Comparison of ENCODE assay signal across 33 cellular contexts in genomic region chr14:77691259-77691658, GRCh38. TPM values are rescaled to one million over a fixed set of nuclear protein-coding genes. Genes with fewer than 3 reads are reported as not detected.
A peak's percentile ranks its signal among the peaks of the same experiment; 100 is the strongest.
DNase-seq lines count a peak whose midpoint lies in the region; ATAC-seq, FAIRE-seq and TF ChIP-seq lines count a peak whose summit lies in the region.
"Had no signal": no experiment of that assay in that cellular context is flagged by ENCODE, and none has a peak within 500 bp of the region (broad histone marks: within the 10 kb centered on the region; RNA-seq: fewer than 3 reads in every experiment).

No MANE protein-coding gene starts in this region.

- intact Hi-C loops in left ventricle myocardium inferior (cut with micrococcal nuclease) = no loop called here
- intact Hi-C loops in gastrocnemius medialis (cut with DNase I; ENCODE audit: low total_unique reads) = no loop called here

- H3K9me3 ChIP-seq in left ventricle myocardium inferior (replicated peaks) = no peaks in the 10 kb centered on the region
- no peaks in the 10 kb centered on the region for H3K9me3 ChIP-seq in gastrocnemius medialis
- H3K9me3 ChIP-seq: ovary, right lobe of liver had no signal

- no peaks in the 10 kb centered on the region for H3K27me3 Mint-ChIP-seq in WTC11 (ENCODE audit: low read depth)
- H3K27me3 Mint-ChIP-seq: activated CD4-positive, alpha-beta T cell treated with anti-CD3 and anti-CD28 coated beads, Interleukin-2, amount 10 ng/mL, durations not matched to agents 24 days and 14 days; effector memory CD8-positive, alpha-beta T cell had no signal

- POLR2A ChIA-PET in WTC11 (lab: Charles Lee) = no interaction called here

- DNase-seq in NCI-H2171 treated with DMSO at 0.1 percent for 48 hours (lab: John Stamatoyannopoulos, UW) (peak; percentile 45), NCI-H2171 (lab: John Stamatoyannopoulos, UW) (no peak), WTC11 (ENCODE audit: low spot score) (no peak), left ventricle myocardium inferior (peak; percentile 48), gastrocnemius medialis (peak in 1 of 2 donors; percentile 23), RCC 7860 (ENCODE audit: low spot score) (no peak), omental fat pad (ENCODE audit: low spot score) (no peak)
- DNase-seq: activated CD4-positive, alpha-beta T cell treated with anti-CD3 and anti-CD28 coated beads, Interleukin-2, amount 10 ng/mL, durations not matched to agents 24 days and 14 days; activated naive CD4-positive, alpha-beta T cell; activated T-cell treated with anti-CD3 and anti-CD28 coated beads, Interleukin-2, amount 50 U/mL, for 72 hours; amniotic stem cell; Calu3; DND-41; effector memory CD8-positive, alpha-beta T cell; foreskin keratinocyte; hippocampal formation; NCI-H1105; NCI-H1930; NCI-H345; NCI-H748 treated with DMSO at 0.1 percent for 48 hours; ovary; right lobe of liver; stimulated activated CD4-positive, alpha-beta T cell treated with anti-CD3 and anti-CD28 coated beads, Interleukin-2, amount 100 ng/mL, for 48 hours had no signal

- H3K27me3 ChIP-seq in left ventricle myocardium inferior (ENCODE audit: low read depth) (no peaks in the 10 kb centered on the region), gastrocnemius medialis (no peaks in the 10 kb centered on the region)
- H3K27me3 ChIP-seq: foreskin keratinocyte, ovary, right lobe of liver had no signal

- H3K36me3 ChIP-seq in left ventricle myocardium inferior = peaks cover 72% of the 10 kb centered on the region
- H3K36me3 ChIP-seq in gastrocnemius medialis = peaks cover 0 to 28% of the 10 kb centered on the region in 2 donors
- H3K36me3 ChIP-seq: ovary had no signal

- peak overlapping the region; percentile 64 for H3K27ac ChIP-seq in left ventricle myocardium inferior (replicated peaks)
- peak overlapping the region in 3 of 4 donors; percentile 1 to 27 (median 14) for H3K27ac ChIP-seq in gastrocnemius medialis
- H3K27ac ChIP-seq: 22Rv1, coronary artery, foreskin keratinocyte, ovary, right lobe of liver, VCaP had no signal

- no peak for FAIRE-seq in RCC 7860 (lab: Jason Lieb, UNC)
- FAIRE-seq: bronchial epithelial cell, HTR-8/SVneo, K562 had no signal

- H3K4me3 ChIP-seq in left ventricle myocardium inferior = no peak overlapping the region
- no peak overlapping the region for H3K4me3 ChIP-seq in gastrocnemius medialis
- H3K4me3 ChIP-seq: coronary artery, K562, ovary, right lobe of liver had no signal

- H3K4me3 Mint-ChIP-seq in WTC11 = no peak overlapping the region
- H3K4me3 Mint-ChIP-seq: activated CD4-positive, alpha-beta T cell treated with anti-CD3 and anti-CD28 coated beads, Interleukin-2, amount 10 ng/mL, durations not matched to agents 24 days and 14 days; activated T-cell treated with anti-CD3 and anti-CD28 coated beads, Interleukin-2, amount 50 U/mL, for 72 hours; CD14-positive monocyte; effector memory CD8-positive, alpha-beta T cell; nephron had no signal

- ATAC-seq in WTC11 (no peak), gastrocnemius medialis (peak in 1 of 2 donors; percentile 52), GM19351 (IDR thresholded peaks at IDR 0.05; ENCODE audit: unreplicated experiment) (no peak), omental fat pad (ENCODE audit: low FRiP score) (no peak)
- ATAC-seq: activated T-cell treated with anti-CD3 and anti-CD28 coated beads, Interleukin-2, amount 50 U/mL, for 72 hours; effector memory CD8-positive, alpha-beta T cell; foreskin keratinocyte; HCT116; K562 had no signal

- H3K4me1 ChIP-seq in left ventricle myocardium inferior (peaks cover 11% of the 10 kb centered on the region), gastrocnemius medialis (peaks cover 0 to 6% of the 10 kb centered on the region in 2 donors)
- H3K4me1 ChIP-seq: foreskin keratinocyte, right lobe of liver had no signal

- H3K36me3 Mint-ChIP-seq in WTC11 = peaks cover 27% of the 10 kb centered on the region

- TF ChIP-seq POLR2A in gastrocnemius medialis (IDR thresholded peaks at IDR 0.05) = no peak

- no peaks in the 10 kb centered on the region for H3K9me3 Mint-ChIP-seq in WTC11
- H3K9me3 Mint-ChIP-seq: activated CD4-positive, alpha-beta T cell treated with anti-CD3 and anti-CD28 coated beads, Interleukin-2, amount 10 ng/mL, durations not matched to agents 24 days and 14 days; activated T-cell treated with anti-CD3 and anti-CD28 coated beads, Interleukin-2, amount 50 U/mL, for 72 hours; CD14-positive monocyte; effector memory CD8-positive, alpha-beta T cell; nephron had no signal

- CTCF ChIA-PET in WTC11 (lab: Charles Lee) = no interaction called here

- no peak for TF ChIP-seq CTCF in WTC11 (IDR thresholded peaks at IDR 0.05)
- no peak for TF ChIP-seq CTCF in left ventricle myocardium inferior (IDR thresholded peaks at IDR 0.05; ENCODE audit: borderline replicate concordance)
- no peak for TF ChIP-seq CTCF in gastrocnemius medialis (IDR thresholded peaks at IDR 0.05 in 4 of 5, conservative IDR thresholded peaks at IDR 0.05 in 1 of 5)
- TF ChIP-seq CTCF in omental fat pad (IDR thresholded peaks at IDR 0.05) = no peak

- H3K4me1 Mint-ChIP-seq in WTC11 = peaks cover 18% of the 10 kb centered on the region
- H3K4me1 Mint-ChIP-seq: CD14-positive monocyte, nephron had no signal

- H3K27ac Mint-ChIP-seq in WTC11 = peak overlapping the region; percentile 44
- H3K27ac Mint-ChIP-seq: activated CD4-positive, alpha-beta T cell treated with anti-CD3 and anti-CD28 coated beads, Interleukin-2, amount 10 ng/mL, durations not matched to agents 24 days and 14 days; activated T-cell treated with anti-CD3 and anti-CD28 coated beads, Interleukin-2, amount 50 U/mL, for 72 hours; CD14-positive monocyte; effector memory CD8-positive, alpha-beta T cell; nephron had no signal

- in situ Hi-C loops in gastrocnemius medialis (cut with MboI; ENCODE audit: low sequenced_read_pairs in 4 of 4) = no loop called here

TF ChIP-seq in WTC11, 78 proteins besides CTCF, POLR2A, EP300 and RAD21:
- TF ChIP-seq MYBL2 (CRISPR knock-in tag; IDR thresholded peaks at IDR 0.05) = no peak
- no peak for TF ChIP-seq CDX4 (CRISPR knock-in tag; IDR thresholded peaks at IDR 0.05; ENCODE audit: borderline replicate concordance)
- TF ChIP-seq ARID4B (CRISPR knock-in tag; IDR thresholded peaks at IDR 0.05; ENCODE audit: borderline replicate concordance) = no peak
- TF ChIP-seq ZNF317 (CRISPR knock-in tag; IDR thresholded peaks at IDR 0.05; ENCODE audit: borderline replicate concordance, low read depth) = no peak

RNA-seq across cellular contexts. Expression of gene ALKBH1, which starts 16.6 kb away (rescaled TPM):
- total RNA-seq in WTC11 (2021) (14.5 to 18.8 TPM (median 17.8 TPM) in 3 replicates), left ventricle myocardium inferior (14.1 TPM), gastrocnemius medialis (10 to 100 TPM; 12.2 to 16.2 (median 13.6) TPM), omental fat pad (10 to 100 TPM in 3 of 4 donors, 1 to 10 TPM in 1; 6.9 to 13.6 (median 10.6) TPM)

RNA-seq across cellular contexts. Expression of gene SLIRP, which starts 16.6 kb away (rescaled TPM):
- total RNA-seq in WTC11 (2021) (317 to 377 TPM (median 325 TPM) in 3 replicates), left ventricle myocardium inferior (204 TPM), gastrocnemius medialis (100 to 1,000 TPM; 293 to 550 (median 332) TPM), omental fat pad (100 to 1,000 TPM; 117 to 155 (median 140) TPM)

Comparison
In these comparisons a context has a peak if more than half of its experiments do, and no peak if none do; other contexts are left out.
1. DNase-seq: peak in NCI-H2171 treated with DMSO at 0.1 percent for 48 hours (single experiment) and left ventricle myocardium inferior (single experiment); none in NCI-H2171 (single experiment), WTC11 (single experiment), RCC 7860 (single experiment) and omental fat pad (single experiment).